Comparison of ENCODE assay signal across 12 cellular contexts in genomic region chr12:4115570-4115969, GRCh38.
DNase-seq lines count a peak whose midpoint lies in the region; ATAC-seq and TF ChIP-seq lines count a peak whose summit lies in the region.
"Had no signal": no experiment of that assay in that cellular context is flagged by ENCODE, and none has a peak within 500 bp of the region (broad histone marks: within the 10 kb centered on the region; RNA-seq: fewer than 3 reads in every experiment).

No MANE protein-coding gene starts in this region.

- peak overlapping the region; percentile 47 for H3K27ac ChIP-seq in CD4-positive, CD25-positive, alpha-beta regulatory T cell (ENCODE audit: insufficient read depth, low read length, poor library complexity, severe bottlenecking)
- H3K27ac ChIP-seq in HEK293 (ENCODE audit: extremely low read depth, low read depth, low read length): no peak overlapping the region
- no peak overlapping the region for H3K27ac ChIP-seq in mesendoderm (ENCODE audit: low read depth, low read length)
- H3K27ac ChIP-seq: adrenal gland had no signal

- H3K27ac Mint-ChIP-seq in CD4-positive, CD25-positive, alpha-beta regulatory T cell: peak overlapping the region; percentile 54 to 82 (median 80)
- H3K27ac Mint-ChIP-seq in activated naive CD8-positive, alpha-beta T cell treated with anti-CD3 and anti-CD28 coated beads for 36 hours: peak overlapping the region; percentile 22
- H3K27ac Mint-ChIP-seq: dendritic cell treated with granulocyte-macrophage colony-stimulating factor and Interleukin-4, amounts not matched to agents 40 ng/mL and 50 ng/mL, for 4 days had no signal

- H3K23ac ChIP-seq in mesendoderm (ENCODE audit: low read length): no peak overlapping the region

- H4K8ac ChIP-seq in mesendoderm (ENCODE audit: low read depth, low read length): no peak overlapping the region

- H3K4me3 ChIP-seq in CD4-positive, CD25-positive, alpha-beta regulatory T cell (ENCODE audit: low read depth, low read length): peak overlapping the region; percentile 45
- no peak overlapping the region for H3K4me3 ChIP-seq in HEK293 (ENCODE audit: low read depth, low read length)
- no peak overlapping the region for H3K4me3 ChIP-seq in mesendoderm (ENCODE audit: low read length)
- H3K4me3 ChIP-seq: adrenal gland had no signal

- TF ChIP-seq CTCF in HEK293 (tag by site-specific recombination; IDR thresholded peaks at IDR 0.05): no peak

- no peaks in the 10 kb centered on the region for H3K79me2 ChIP-seq in mesendoderm (ENCODE audit: control insufficient read depth, insufficient read depth, low read length)

- no peak for ATAC-seq in CD4-positive, CD25-positive, alpha-beta regulatory T cell (ENCODE audit: low read depth in 2 of 2)

- no peak overlapping the region for H2BK120ac ChIP-seq in mesendoderm (ENCODE audit: low read depth, low read length)

- H2BK15ac ChIP-seq in mesendoderm (replicated peaks; ENCODE audit: low read depth): no peak overlapping the region

- no peak for DNase-seq in CD4-positive, CD25-positive, alpha-beta regulatory T cell
- DNase-seq in activated naive CD8-positive, alpha-beta T cell treated with anti-CD3 and anti-CD28 coated beads for 36 hours: no peak
- DNase-seq in mesendoderm (peak; percentile 68), NCI-H128 (lab: John Stamatoyannopoulos, UW; ENCODE audit: unreplicated experiment) (no peak), D341Med (ENCODE audit: low spot score) (no peak), nucleus accumbens (lab: John Stamatoyannopoulos, UW) (no peak), cardiac septum (ENCODE audit: low spot score) (no peak)
- DNase-seq: AML-193, retina had no signal

- H2BK5ac ChIP-seq in mesendoderm (ENCODE audit: low read length): no peak overlapping the region

- H3K4ac ChIP-seq in mesendoderm (ENCODE audit: low read depth, low read length): no peak overlapping the region

- H4K5ac ChIP-seq in mesendoderm (ENCODE audit: low read length): no peak overlapping the region

- no peaks in the 10 kb centered on the region for H3K9me3 Mint-ChIP-seq in CD4-positive, CD25-positive, alpha-beta regulatory T cell
- H3K9me3 Mint-ChIP-seq in activated naive CD8-positive, alpha-beta T cell treated with anti-CD3 and anti-CD28 coated beads for 36 hours: no peaks in the 10 kb centered on the region
- H3K9me3 Mint-ChIP-seq: dendritic cell treated with granulocyte-macrophage colony-stimulating factor and Interleukin-4, amounts not matched to agents 40 ng/mL and 50 ng/mL, for 4 days had no signal

- H3K27me3 Mint-ChIP-seq in CD4-positive, CD25-positive, alpha-beta regulatory T cell: no peaks in the 10 kb centered on the region
- H3K27me3 Mint-ChIP-seq in activated naive CD8-positive, alpha-beta T cell treated with anti-CD3 and anti-CD28 coated beads for 36 hours: peaks cover 5% of the 10 kb centered on the region

- WGBS in mesendoderm (ENCODE audit: extremely low coverage, insufficient coverage, low lambda C conversion rate): no CpG with 5 or more reads among the region's 10 CpGs

- CTCF ChIA-PET in HEK293 (lab: Yijun Ruan, JAX): interaction anchor here (0.6 to 2.9 kb wide), 3 partner anchors 8 to 161 kb away, joined by 4 to 14 read pairs (median 4); no protein-coding TSS in a partner anchor

- H3K4me1 ChIP-seq in CD4-positive, CD25-positive, alpha-beta regulatory T cell (ENCODE audit: control insufficient read depth, insufficient read depth, low read length, poor library complexity, severe bottlenecking): peaks cover 52% of the 10 kb centered on the region
- no peaks in the 10 kb centered on the region for H3K4me1 ChIP-seq in HEK293 (ENCODE audit: control insufficient read depth, insufficient read depth, low read length)
- H3K4me1 ChIP-seq in mesendoderm (ENCODE audit: control insufficient read depth, low read depth, low read length): peaks cover 5% of the 10 kb centered on the region
- H3K4me1 ChIP-seq: adrenal gland had no signal

- intact Hi-C loops in cardiac septum (cut with DNase I): loop anchor here (5.0 kb wide), 1 partner anchor 137 kb away; no protein-coding TSS in a partner anchor

- H3K4me3 Mint-ChIP-seq in CD4-positive, CD25-positive, alpha-beta regulatory T cell: peak overlapping the region; percentile 75 to 87 (median 79)
- H3K4me3 Mint-ChIP-seq in activated naive CD8-positive, alpha-beta T cell treated with anti-CD3 and anti-CD28 coated beads for 36 hours: no peak overlapping the region
- H3K4me3 Mint-ChIP-seq: dendritic cell treated with granulocyte-macrophage colony-stimulating factor and Interleukin-4, amounts not matched to agents 40 ng/mL and 50 ng/mL, for 4 days had no signal

- H3K9me3 ChIP-seq in CD4-positive, CD25-positive, alpha-beta regulatory T cell (ENCODE audit: control insufficient read depth in 2 of 2, low read length in 2 of 2): no peaks in the 10 kb centered on the region
- no peaks in the 10 kb centered on the region for H3K9me3 ChIP-seq in HEK293 (ENCODE audit: control insufficient read depth, insufficient read depth, low read depth, low read length)
- H3K9me3 ChIP-seq: adrenal gland had no signal

- no peaks in the 10 kb centered on the region for H3K36me3 ChIP-seq in CD4-positive, CD25-positive, alpha-beta regulatory T cell (ENCODE audit: control insufficient read depth, insufficient read depth, low read length)
- H3K36me3 ChIP-seq in HEK293 (ENCODE audit: control insufficient read depth in 2 of 2, insufficient read depth in 1 of 2, low read length in 2 of 2) (no peaks in the 10 kb centered on the region), mesendoderm (ENCODE audit: control insufficient read depth, insufficient read depth, low read length) (no peaks in the 10 kb centered on the region)
- H3K36me3 ChIP-seq: adrenal gland had no signal

- H3K36me3 Mint-ChIP-seq in CD4-positive, CD25-positive, alpha-beta regulatory T cell: no peaks in the 10 kb centered on the region
- peaks cover 3% of the 10 kb centered on the region for H3K36me3 Mint-ChIP-seq in activated naive CD8-positive, alpha-beta T cell treated with anti-CD3 and anti-CD28 coated beads for 36 hours

- H3K27me3 ChIP-seq in CD4-positive, CD25-positive, alpha-beta regulatory T cell (ENCODE audit: control insufficient read depth, insufficient read depth, low read length): no peaks in the 10 kb centered on the region
- H3K27me3 ChIP-seq in mesendoderm (ENCODE audit: insufficient read depth, low read length, poor library complexity): no peaks in the 10 kb centered on the region
- H3K27me3 ChIP-seq: adrenal gland had no signal

- POLR2A ChIA-PET in HEK293 (lab: Yijun Ruan, JAX): no interaction called here

- no peak overlapping the region for H2AK5ac ChIP-seq in mesendoderm (ENCODE audit: low read length)

- H3K4me2 ChIP-seq in mesendoderm (ENCODE audit: low read length): no peak overlapping the region

- no peak overlapping the region for H3K56ac ChIP-seq in mesendoderm (ENCODE audit: low read length)

- H3K9ac ChIP-seq in mesendoderm (ENCODE audit: low read length): no peak overlapping the region

- H3K18ac ChIP-seq in mesendoderm (ENCODE audit: low read length): no peak overlapping the region

- H3K4me1 Mint-ChIP-seq in CD4-positive, CD25-positive, alpha-beta regulatory T cell: peaks cover 18 to 58% (median 44%) of the 10 kb centered on the region in 4 donors
- H3K4me1 Mint-ChIP-seq in activated naive CD8-positive, alpha-beta T cell treated with anti-CD3 and anti-CD28 coated beads for 36 hours: peaks cover 61% of the 10 kb centered on the region

- no peaks in the 10 kb centered on the region for H3K79me1 ChIP-seq in mesendoderm (ENCODE audit: low read length)

TF ChIP-seq in HEK293, 187 proteins besides CTCF, POLR2A, EP300 and RAD21:
- TF ChIP-seq ZBTB1 (tag by site-specific recombination; IDR thresholded peaks at IDR 0.05): no peak
- TF ChIP-seq ZNF449 (tag by site-specific recombination; IDR thresholded peaks at IDR 0.05): no peak
- peak; percentile 22; the same call in 1 of the 2 replicates for TF ChIP-seq SCRT2 (tag by site-specific recombination; IDR thresholded peaks at IDR 0.05)
